Comparison of ENCODE assay signal across 13 cellular contexts in the genomic region with DNA sequence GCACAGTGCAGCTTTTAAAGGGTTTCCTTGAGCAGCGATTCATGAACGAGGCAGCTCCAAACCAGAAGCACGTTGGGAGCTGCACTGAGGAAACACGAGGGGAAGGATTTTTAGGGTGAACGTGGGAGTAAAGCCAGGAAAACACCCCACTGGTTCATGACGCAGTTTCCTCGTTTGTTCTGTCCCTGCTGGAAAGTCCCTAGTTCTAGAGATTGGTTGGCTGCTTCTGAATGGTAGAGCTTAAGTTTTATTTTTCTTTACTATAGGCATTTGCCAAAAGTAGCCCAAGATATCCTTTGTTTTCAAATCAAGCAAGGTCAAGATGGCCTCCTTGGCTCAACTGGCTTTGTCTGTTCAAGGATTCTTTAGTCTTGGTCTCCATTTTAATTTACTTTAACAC.
DNase-seq lines count a peak whose midpoint lies in the region; ATAC-seq and TF ChIP-seq lines count a peak whose summit lies in the region.
"Had no signal": no experiment of that assay in that cellular context is flagged by ENCODE, and none has a peak within 500 bp of the region (broad histone marks: within the 10 kb centered on the region; RNA-seq: fewer than 3 reads in every experiment).

No MANE protein-coding gene starts in this region.

- H3K27ac Mint-ChIP-seq in activated CD8-positive, alpha-beta T cell treated with anti-CD3 and anti-CD28 coated beads for 36 hours = peak overlapping the region; percentile 84
- no peak overlapping the region for H3K27ac Mint-ChIP-seq in activated CD8-positive, alpha-beta T cell treated with anti-CD3 and anti-CD28 coated beads, Interleukin-2, amount 10 ng/mL, durations not matched to agents 7 days and 5 days
- H3K27ac Mint-ChIP-seq in T-helper 1 cell treated with Interleukin-12 subunit alpha and Interleukin-12 subunit beta and Interleukin-4 antibody, amounts not matched to agents 30 μg/mL and 1 μg/mL, for 36 hours = peak overlapping the region; percentile 86
- peak overlapping the region; percentile 100 for H3K27ac Mint-ChIP-seq in stimulated activated naive B cell treated with anti-CD40 and anti-IgM and Interleukin-4, amounts not matched to agents 10 μg/mL and 1 μg/mL and 100 μg/mL, for 72 hours

- no peaks in the 10 kb centered on the region for H3K27me3 Mint-ChIP-seq in activated CD8-positive, alpha-beta T cell treated with anti-CD3 and anti-CD28 coated beads for 36 hours
- no peaks in the 10 kb centered on the region for H3K27me3 Mint-ChIP-seq in activated CD8-positive, alpha-beta T cell treated with anti-CD3 and anti-CD28 coated beads, Interleukin-2, amount 10 ng/mL, durations not matched to agents 7 days and 5 days (ENCODE audit: low read depth)
- no peaks in the 10 kb centered on the region for H3K27me3 Mint-ChIP-seq in T-helper 1 cell treated with Interleukin-12 subunit alpha and Interleukin-12 subunit beta and Interleukin-4 antibody, amounts not matched to agents 30 μg/mL and 1 μg/mL, for 36 hours (ENCODE audit: low read depth)
- H3K27me3 Mint-ChIP-seq in stimulated activated naive B cell treated with anti-CD40 and anti-IgM and Interleukin-4, amounts not matched to agents 10 μg/mL and 1 μg/mL and 100 μg/mL, for 72 hours = no peaks in the 10 kb centered on the region

- CTCF ChIA-PET in activated CD8-positive, alpha-beta T cell treated with anti-CD3 and anti-CD28 coated beads for 36 hours (lab: Charles Lee) = no interaction called here
- CTCF ChIA-PET in activated CD8-positive, alpha-beta T cell treated with anti-CD3 and anti-CD28 coated beads, Interleukin-2, amount 10 ng/mL, durations not matched to agents 7 days and 5 days (lab: Charles Lee) = interaction anchor here (1.1 kb wide), 1 partner anchor 16 kb away, joined by 3 read pairs; no protein-coding TSS in a partner anchor

- ATAC-seq in activated CD8-positive, alpha-beta T cell treated with anti-CD3 and anti-CD28 coated beads for 36 hours = peak; percentile 57
- ATAC-seq in activated CD8-positive, alpha-beta T cell treated with anti-CD3 and anti-CD28 coated beads, Interleukin-2, amount 10 ng/mL, durations not matched to agents 7 days and 5 days = no peak
- ATAC-seq in stimulated activated naive B cell treated with anti-CD40 and anti-IgM and Interleukin-4, amounts not matched to agents 10 μg/mL and 1 μg/mL and 100 μg/mL, for 72 hours (replicated peaks) = peak; percentile 60 to 64
- ATAC-seq in GM21367 (IDR thresholded peaks at IDR 0.05; ENCODE audit: unreplicated experiment) = no peak

- H3K27me3 ChIP-seq in dorsolateral prefrontal cortex = no peaks in the 10 kb centered on the region
- H3K27me3 ChIP-seq: upper lobe of left lung had no signal

- H3K36me3 Mint-ChIP-seq in activated CD8-positive, alpha-beta T cell treated with anti-CD3 and anti-CD28 coated beads for 36 hours (ENCODE audit: low read depth) = peaks cover 59% of the 10 kb centered on the region
- H3K36me3 Mint-ChIP-seq in activated CD8-positive, alpha-beta T cell treated with anti-CD3 and anti-CD28 coated beads, Interleukin-2, amount 10 ng/mL, durations not matched to agents 7 days and 5 days (ENCODE audit: low read depth) = peaks cover 74% of the 10 kb centered on the region
- peaks cover 58% of the 10 kb centered on the region for H3K36me3 Mint-ChIP-seq in T-helper 1 cell treated with Interleukin-12 subunit alpha and Interleukin-12 subunit beta and Interleukin-4 antibody, amounts not matched to agents 30 μg/mL and 1 μg/mL, for 36 hours (ENCODE audit: low read depth)
- peaks cover 78 to 87% of the 10 kb centered on the region in 2 donors for H3K36me3 Mint-ChIP-seq in stimulated activated naive B cell treated with anti-CD40 and anti-IgM and Interleukin-4, amounts not matched to agents 10 μg/mL and 1 μg/mL and 100 μg/mL, for 72 hours

- peaks cover 40% of the 10 kb centered on the region for H3K4me1 Mint-ChIP-seq in activated CD8-positive, alpha-beta T cell treated with anti-CD3 and anti-CD28 coated beads for 36 hours (ENCODE audit: low read depth)
- H3K4me1 Mint-ChIP-seq in activated CD8-positive, alpha-beta T cell treated with anti-CD3 and anti-CD28 coated beads, Interleukin-2, amount 10 ng/mL, durations not matched to agents 7 days and 5 days (ENCODE audit: low read depth) = peaks cover 33% of the 10 kb centered on the region
- peaks cover 36% of the 10 kb centered on the region for H3K4me1 Mint-ChIP-seq in T-helper 1 cell treated with Interleukin-12 subunit alpha and Interleukin-12 subunit beta and Interleukin-4 antibody, amounts not matched to agents 30 μg/mL and 1 μg/mL, for 36 hours (ENCODE audit: low read depth)
- H3K4me1 Mint-ChIP-seq in stimulated activated naive B cell treated with anti-CD40 and anti-IgM and Interleukin-4, amounts not matched to agents 10 μg/mL and 1 μg/mL and 100 μg/mL, for 72 hours = peaks cover 63 to 86% of the 10 kb centered on the region in 2 donors

- POLR2A ChIA-PET in activated CD8-positive, alpha-beta T cell treated with anti-CD3 and anti-CD28 coated beads for 36 hours (lab: Charles Lee) = interaction anchor here (0.6 kb wide), 1 partner anchor 37 kb away, joined by 5 read pairs; no protein-coding TSS in a partner anchor
- POLR2A ChIA-PET in activated CD8-positive, alpha-beta T cell treated with anti-CD3 and anti-CD28 coated beads, Interleukin-2, amount 10 ng/mL, durations not matched to agents 7 days and 5 days (lab: Charles Lee) = interaction anchor here (0.6 kb wide), 1 partner anchor 156 kb away, joined by 4 read pairs; a partner anchor contains a TSS

- no peak overlapping the region for H3K4me3 ChIP-seq in dorsolateral prefrontal cortex
- H3K4me3 ChIP-seq: upper lobe of left lung had no signal

- TF ChIP-seq CTCF in activated CD8-positive, alpha-beta T cell treated with anti-CD3 and anti-CD28 coated beads for 36 hours (IDR thresholded peaks at IDR 0.05) = no peak
- TF ChIP-seq CTCF in dorsolateral prefrontal cortex (IDR thresholded peaks at IDR 0.05 in 54 of 56, conservative IDR thresholded peaks at IDR 0.05 in 2 of 56; ENCODE audit: low read depth in 1 of 56, partially characterized antibody in 56 of 56) = no peak

- H3K27ac ChIP-seq in dorsolateral prefrontal cortex = peak overlapping the region in 35 of 59 donors; percentile 3 to 74 (median 43)
- H3K27ac ChIP-seq: upper lobe of left lung had no signal

- H3K4me3 Mint-ChIP-seq in activated CD8-positive, alpha-beta T cell treated with anti-CD3 and anti-CD28 coated beads for 36 hours = no peak overlapping the region
- no peak overlapping the region for H3K4me3 Mint-ChIP-seq in activated CD8-positive, alpha-beta T cell treated with anti-CD3 and anti-CD28 coated beads, Interleukin-2, amount 10 ng/mL, durations not matched to agents 7 days and 5 days
- H3K4me3 Mint-ChIP-seq in T-helper 1 cell treated with Interleukin-12 subunit alpha and Interleukin-12 subunit beta and Interleukin-4 antibody, amounts not matched to agents 30 μg/mL and 1 μg/mL, for 36 hours = peak overlapping the region; percentile 10
- peak overlapping the region; percentile 62 to 74 for H3K4me3 Mint-ChIP-seq in stimulated activated naive B cell treated with anti-CD40 and anti-IgM and Interleukin-4, amounts not matched to agents 10 μg/mL and 1 μg/mL and 100 μg/mL, for 72 hours

- DNase-seq in activated CD8-positive, alpha-beta T cell treated with anti-CD3 and anti-CD28 coated beads for 36 hours = peak; percentile 24
- DNase-seq in activated CD8-positive, alpha-beta T cell treated with anti-CD3 and anti-CD28 coated beads, Interleukin-2, amount 10 ng/mL, durations not matched to agents 7 days and 5 days = no peak
- DNase-seq in dorsolateral prefrontal cortex = no peak
- peak; percentile 77 for DNase-seq in stimulated activated naive B cell treated with anti-CD40 and anti-IgM and Interleukin-4, amounts not matched to agents 10 μg/mL and 1 μg/mL and 100 μg/mL, for 72 hours
- DNase-seq in NCI-H510A (lab: John Stamatoyannopoulos, UW) = no peak
- no peak for DNase-seq in anterior cingulate cortex (lab: John Stamatoyannopoulos, UW)
- DNase-seq: DMS53, KBM-7, NCI-H2029, SHP77 treated with DMSO at 0.1 percent for 48 hours had no signal

- H3K9me3 Mint-ChIP-seq in activated CD8-positive, alpha-beta T cell treated with anti-CD3 and anti-CD28 coated beads for 36 hours = no peaks in the 10 kb centered on the region
- peaks cover 4% of the 10 kb centered on the region for H3K9me3 Mint-ChIP-seq in activated CD8-positive, alpha-beta T cell treated with anti-CD3 and anti-CD28 coated beads, Interleukin-2, amount 10 ng/mL, durations not matched to agents 7 days and 5 days (ENCODE audit: insufficient read depth)
- H3K9me3 Mint-ChIP-seq in T-helper 1 cell treated with Interleukin-12 subunit alpha and Interleukin-12 subunit beta and Interleukin-4 antibody, amounts not matched to agents 30 μg/mL and 1 μg/mL, for 36 hours = peaks cover 3% of the 10 kb centered on the region
- H3K9me3 Mint-ChIP-seq in stimulated activated naive B cell treated with anti-CD40 and anti-IgM and Interleukin-4, amounts not matched to agents 10 μg/mL and 1 μg/mL and 100 μg/mL, for 72 hours = peaks cover 12 to 17% of the 10 kb centered on the region in 2 donors

- intact Hi-C loops in activated CD8-positive, alpha-beta T cell treated with anti-CD3 and anti-CD28 coated beads for 36 hours (cut with micrococcal nuclease) = no loop called here
- intact Hi-C loops in dorsolateral prefrontal cortex (cut with DNase I) = loop anchor here (5.0 to 10.0 kb wide), 2 partner anchors 84 to 86 kb away; no protein-coding TSS in a partner anchor

Comparison
In these comparisons a context has a peak if more than half of its experiments do, and no peak if none do; other contexts are left out.
1. ATAC-seq: peak in activated CD8-positive, alpha-beta T cell treated with anti-CD3 and anti-CD28 coated beads for 36 hours (single experiment) and stimulated activated naive B cell treated with anti-CD40 and anti-IgM and Interleukin-4, amounts not matched to agents 10 μg/mL and 1 μg/mL and 100 μg/mL, for 72 hours (2 of 2); none in activated CD8-positive, alpha-beta T cell treated with anti-CD3 and anti-CD28 coated beads, Interleukin-2, amount 10 ng/mL, durations not matched to agents 7 days and 5 days (single experiment) and GM21367 (single experiment).
2. DNase-seq: peak in activated CD8-positive, alpha-beta T cell treated with anti-CD3 and anti-CD28 coated beads for 36 hours (single experiment) and stimulated activated naive B cell treated with anti-CD40 and anti-IgM and Interleukin-4, amounts not matched to agents 10 μg/mL and 1 μg/mL and 100 μg/mL, for 72 hours (single experiment); none in activated CD8-positive, alpha-beta T cell treated with anti-CD3 and anti-CD28 coated beads, Interleukin-2, amount 10 ng/mL, durations not matched to agents 7 days and 5 days (single experiment), dorsolateral prefrontal cortex (0 of 10), NCI-H510A (single experiment) and anterior cingulate cortex (0 of 58).
3. H3K4me3 Mint-ChIP-seq: peak in T-helper 1 cell treated with Interleukin-12 subunit alpha and Interleukin-12 subunit beta and Interleukin-4 antibody, amounts not matched to agents 30 μg/mL and 1 μg/mL, for 36 hours (single experiment) and stimulated activated naive B cell treated with anti-CD40 and anti-IgM and Interleukin-4, amounts not matched to agents 10 μg/mL and 1 μg/mL and 100 μg/mL, for 72 hours (2 of 2); none in activated CD8-positive, alpha-beta T cell treated with anti-CD3 and anti-CD28 coated beads for 36 hours (single experiment) and activated CD8-positive, alpha-beta T cell treated with anti-CD3 and anti-CD28 coated beads, Interleukin-2, amount 10 ng/mL, durations not matched to agents 7 days and 5 days (single experiment).